ENCODE assay signal across 8 cellular contexts in genomic region chr12:55736780-55737580, GRCh38. TPM values are rescaled to one million over a fixed set of nuclear protein-coding genes. Genes with fewer than 3 reads are reported as not detected.
A peak's percentile ranks its signal among the peaks of the same experiment; 100 is the strongest.
DNase-seq lines count a peak whose midpoint lies in the region; ATAC-seq, FAIRE-seq and TF ChIP-seq lines count a peak whose summit lies in the region.

No MANE protein-coding gene starts in this region.

- no peak for FAIRE-seq in HTR-8/SVneo (lab: Jason Lieb, UNC)

- H3K9me3 ChIP-seq in MG63 (no peaks in the 10 kb centered on the region), ascending aorta (no peaks in the 10 kb centered on the region)

- H3K4me1 ChIP-seq in ascending aorta: peaks cover 3 to 9% of the 10 kb centered on the region in 2 donors

- TF ChIP-seq CTCF in AG10803 (conservative IDR thresholded peaks at IDR 0.05; ENCODE audit: low read length): peak; percentile 82
- TF ChIP-seq CTCF in ascending aorta (IDR thresholded peaks at IDR 0.05): peak; percentile 77 to 85 (median 83)

- peak overlapping the region; percentile 81 to 82 for H3K27ac ChIP-seq in ascending aorta

- H3K36me3 ChIP-seq in MG63: no peaks in the 10 kb centered on the region
- H3K36me3 ChIP-seq in ascending aorta: no peaks in the 10 kb centered on the region

- intact Hi-C loops in ascending aorta (cut with DNase I): loop anchor here (1.0 to 2.0 kb wide), 2 partner anchors 56 to 78 kb away; a partner anchor contains a TSS

- peak; percentile 52 for ATAC-seq in GM18868 (IDR thresholded peaks at IDR 0.05; ENCODE audit: unreplicated experiment)

- H3K27me3 ChIP-seq in MG63: no peaks in the 10 kb centered on the region
- no peaks in the 10 kb centered on the region for H3K27me3 ChIP-seq in ascending aorta

- DNase-seq in AG10803 (ENCODE audit: low read depth) (peak; percentile 61), MG63 (peak; percentile 59), SHP77 treated with DMSO at 0.1 percent for 48 hours (lab: John Stamatoyannopoulos, UW) (peak; percentile 76), ascending aorta (ENCODE audit: low spot score in 2 of 2) (peak in 1 of 2 donors; percentile 88), hippocampal formation (lab: John Stamatoyannopoulos, UW) (peak; percentile 55 to 73), retina (peak; percentile 67), HTR-8/SVneo (ENCODE audit: insufficient read length, low spot score) (no peak)

- H3K4me3 ChIP-seq in AG10803 (ENCODE audit: low read length) (no peak overlapping the region), MG63 (no peak overlapping the region), ascending aorta (no peak overlapping the region)

RNA-seq across cellular contexts. Expression of gene GDF11, which starts 5.9 kb away (rescaled TPM):
- 2.8 and 3.9 TPM in 2 replicates for total RNA-seq in MG63 (2014; rRNA removed; shearing (Covaris generic); ENCODE audit: low replicate concordance)
- 1.6 TPM for total RNA-seq in ascending aorta

RNA-seq across cellular contexts. Expression of gene CD63, which starts 8.2 kb away (rescaled TPM):
- 1,474 and 1,678 TPM in 2 replicates for total RNA-seq in MG63 (2014; rRNA removed; shearing (Covaris generic); ENCODE audit: low replicate concordance)
- total RNA-seq in ascending aorta: 566 TPM

RNA-seq across cellular contexts. Expression of gene RDH5, which starts 16.8 kb away (rescaled TPM):
- total RNA-seq in MG63 (2014; rRNA removed; shearing (Covaris generic); ENCODE audit: low replicate concordance): 3.1 and 5.0 TPM in 2 replicates
- 3.6 TPM for total RNA-seq in ascending aorta

RNA-seq across cellular contexts. Expression of gene BLOC1S1, which starts 21.1 kb away (rescaled TPM):
- total RNA-seq in MG63 (2014; rRNA removed; shearing (Covaris generic); ENCODE audit: low replicate concordance): 75.7 and 97.6 TPM in 2 replicates
- total RNA-seq in ascending aorta: 57.2 TPM

RNA-seq across cellular contexts. Expression of gene ITGA7, which starts 29.3 kb away (rescaled TPM):
- total RNA-seq in MG63 (2014; rRNA removed; shearing (Covaris generic); ENCODE audit: low replicate concordance): 18.8 and 27.4 TPM in 2 replicates
- 246 TPM for total RNA-seq in ascending aorta
